1 cellular context compared by ENCODE assay signal in genomic region chr1:6466023-6466422, GRCh38.
TF ChIP-seq lines count a peak whose summit lies in the region.

TSS of gene TNFRSF25 (minus strand) at chr1:6466173. CDS start at chr1:6466107, 66 bp downstream.

TF ChIP-seq in H1, 55 proteins besides CTCF, POLR2A, EP300 and RAD21:
- TF ChIP-seq KDM4A (IDR thresholded peaks at IDR 0.05; ENCODE audit: low read depth, low read length, severe bottlenecking) (peak; percentile 54), MAX (IDR thresholded peaks at IDR 0.05) (peak; percentile 57; the same call in 1 of the 2 replicates), SUZ12 (IDR thresholded peaks at IDR 0.05; ENCODE audit: low read length) (0 out of 2 replicates have a peak, but pooled peaks have one; percentile 19), E2F6 (IDR thresholded peaks at IDR 0.05) (peak; percentile 61), SIRT6 (IDR thresholded peaks at IDR 0.05; ENCODE audit: low read length) (no peak), ASH2L (IDR thresholded peaks at IDR 0.05; ENCODE audit: low read length) (peak; percentile 45), EZH2 (IDR thresholded peaks at IDR 0.05; ENCODE audit: low read depth, low read length, severe bottlenecking) (no peak), BACH1 (IDR thresholded peaks at IDR 0.05; ENCODE audit: low read length) (no peak), TAF1 (IDR thresholded peaks at IDR 0.05; ENCODE audit: low read depth, low read length) (no peak)
